In genomic region chr1:31701137-31701736, GRCh38 we compare ENCODE assay signal across 1 cellular context.
TF ChIP-seq lines count a peak whose summit lies in the region.

No MANE protein-coding gene starts in this region.

TF ChIP-seq in HepG2, 621 proteins besides CTCF, POLR2A, EP300 and RAD21 (continued from another document and continues in another):
- peak; percentile 72 for TF ChIP-seq ZNF574 (CRISPR knock-in tag; IDR thresholded peaks at IDR 0.05)
- TF ChIP-seq ZFP36L1 (CRISPR knock-in tag; IDR thresholded peaks at IDR 0.05): no peak
- no peak for TF ChIP-seq ZBTB34 (CRISPR knock-in tag; IDR thresholded peaks at IDR 0.05)
- no peak for TF ChIP-seq BATF2 (CRISPR knock-in tag; IDR thresholded peaks at IDR 0.05)
- no peak for TF ChIP-seq ZBED4 (CRISPR knock-in tag; IDR thresholded peaks at IDR 0.05; ENCODE audit: borderline replicate concordance)
- TF ChIP-seq ESRRA (CRISPR knock-in tag; IDR thresholded peaks at IDR 0.05; ENCODE audit: low read depth): 0 out of 2 replicates have a peak, but pooled peaks have one; percentile 61
- no peak for TF ChIP-seq ZNF24 (IDR thresholded peaks at IDR 0.05)
- TF ChIP-seq MAZ (IDR thresholded peaks at IDR 0.05; ENCODE audit: borderline replicate concordance, low read depth, low read length): peak; percentile 68; the same call in 1 of the 2 replicates
- TF ChIP-seq MAZ (CRISPR knock-in tag; IDR thresholded peaks at IDR 0.05; ENCODE audit: low read depth): peak; percentile 62; the same call in 1 of the 2 replicates
- no peak for TF ChIP-seq U2AF1 (optimal IDR thresholded peaks at IDR 0.05; ENCODE audit: low read depth, low read length)
- no peak for TF ChIP-seq TSC22D2 (CRISPR knock-in tag; IDR thresholded peaks at IDR 0.05; ENCODE audit: borderline replicate concordance)
- no peak for TF ChIP-seq TERF1 (CRISPR knock-in tag; IDR thresholded peaks at IDR 0.05)
- TF ChIP-seq TCF12 (IDR thresholded peaks at IDR 0.05): no peak
- no peak for TF ChIP-seq TCF12 (CRISPR knock-in tag; IDR thresholded peaks at IDR 0.05)
- TF ChIP-seq NR0B2 (CRISPR knock-in tag; IDR thresholded peaks at IDR 0.05): 0 out of 2 replicates have a peak, but pooled peaks have one; percentile 7
- 0 out of 2 replicates have a peak, but pooled peaks have one; percentile 53 for TF ChIP-seq SPEN (CRISPR knock-in tag; IDR thresholded peaks at IDR 0.05; ENCODE audit: low read depth)
- TF ChIP-seq HDAC1 (CRISPR knock-in tag; IDR thresholded peaks at IDR 0.05): peak; percentile 92
- peak; percentile 70 for TF ChIP-seq GFI1 (CRISPR knock-in tag; IDR thresholded peaks at IDR 0.05; ENCODE audit: borderline replicate concordance)
- TF ChIP-seq NCOA5 (CRISPR knock-in tag; IDR thresholded peaks at IDR 0.05): no peak
- TF ChIP-seq RBM39 (IDR thresholded peaks at IDR 0.05; ENCODE audit: low read depth, low read length, poor library complexity, severe bottlenecking): no peak
- TF ChIP-seq ARID3A (IDR thresholded peaks at IDR 0.05; ENCODE audit: low read depth, low read length): peak; percentile 45; the same call in 1 of the 2 replicates
- no peak for TF ChIP-seq THAP7 (CRISPR knock-in tag; IDR thresholded peaks at IDR 0.05)
- peak; percentile 58; the same call in 1 of the 2 replicates for TF ChIP-seq POLR2G (IDR thresholded peaks at IDR 0.05; ENCODE audit: low read depth, low read length)
- peak; percentile 88 for TF ChIP-seq HNF1B (CRISPR knock-in tag; IDR thresholded peaks at IDR 0.05)
- peak; percentile 58; the same call in 1 of the 2 replicates for TF ChIP-seq SKIL (CRISPR knock-in tag; IDR thresholded peaks at IDR 0.05; ENCODE audit: borderline replicate concordance)
- no peak for TF ChIP-seq HNRNPLL (IDR thresholded peaks at IDR 0.05; ENCODE audit: low read depth, low read length, poor library complexity, severe bottlenecking)
- TF ChIP-seq ZNF20 (CRISPR knock-in tag; IDR thresholded peaks at IDR 0.05): no peak
- TF ChIP-seq RAD51 (IDR thresholded peaks at IDR 0.05; ENCODE audit: borderline replicate concordance): no peak
- no peak for TF ChIP-seq SUZ12 (IDR thresholded peaks at IDR 0.05; ENCODE audit: low read depth, low read length)
- no peak for TF ChIP-seq IKZF1 (IDR thresholded peaks at IDR 0.05)
- TF ChIP-seq E2F5 (CRISPR knock-in tag; conservative IDR thresholded peaks at IDR 0.05): no peak
- no peak for TF ChIP-seq ZKSCAN1 (IDR thresholded peaks at IDR 0.05; ENCODE audit: low read length)
- peak; percentile 93 for TF ChIP-seq DPF2 (CRISPR knock-in tag; IDR thresholded peaks at IDR 0.05; ENCODE audit: borderline replicate concordance, low read depth)
- TF ChIP-seq CEBPG (CRISPR knock-in tag; IDR thresholded peaks at IDR 0.05): peak; percentile 84
- TF ChIP-seq ZFX (CRISPR knock-in tag; IDR thresholded peaks at IDR 0.05; ENCODE audit: low read depth): peak; percentile 59
- no peak for TF ChIP-seq PBX3 (CRISPR knock-in tag; IDR thresholded peaks at IDR 0.05; ENCODE audit: borderline replicate concordance)
- TF ChIP-seq ZNF567 (CRISPR knock-in tag; IDR thresholded peaks at IDR 0.05; ENCODE audit: borderline replicate concordance): no peak
- no peak; the same call in 1 of the 2 replicates for TF ChIP-seq ZNF782 (CRISPR knock-in tag; IDR thresholded peaks at IDR 0.05; ENCODE audit: borderline replicate concordance)
